Comparison of ENCODE assay signal across 5 cellular contexts in genomic region chr22:49064836-49065235, GRCh38.
"Had no signal": no experiment of that assay in that cellular context is flagged by ENCODE, and none has a peak within 500 bp of the region (broad histone marks: within the 10 kb centered on the region; RNA-seq: fewer than 3 reads in every experiment).

No MANE protein-coding gene starts in this region.

- H3K9me3 Mint-ChIP-seq: IgD-negative memory B cell had no signal

- H3K4me1 Mint-ChIP-seq: IgD-negative memory B cell had no signal

- H3K4me3 Mint-ChIP-seq: HFFc6, IgD-negative memory B cell had no signal

- DNase-seq: GM23248, GOT3, H7, HFFc6 had no signal

- H3K36me3 Mint-ChIP-seq: IgD-negative memory B cell had no signal

- H3K27ac Mint-ChIP-seq: HFFc6, IgD-negative memory B cell had no signal

- H3K27me3 Mint-ChIP-seq: IgD-negative memory B cell had no signal
